ENCODE assay signal across 8 cellular contexts in the genomic region with DNA sequence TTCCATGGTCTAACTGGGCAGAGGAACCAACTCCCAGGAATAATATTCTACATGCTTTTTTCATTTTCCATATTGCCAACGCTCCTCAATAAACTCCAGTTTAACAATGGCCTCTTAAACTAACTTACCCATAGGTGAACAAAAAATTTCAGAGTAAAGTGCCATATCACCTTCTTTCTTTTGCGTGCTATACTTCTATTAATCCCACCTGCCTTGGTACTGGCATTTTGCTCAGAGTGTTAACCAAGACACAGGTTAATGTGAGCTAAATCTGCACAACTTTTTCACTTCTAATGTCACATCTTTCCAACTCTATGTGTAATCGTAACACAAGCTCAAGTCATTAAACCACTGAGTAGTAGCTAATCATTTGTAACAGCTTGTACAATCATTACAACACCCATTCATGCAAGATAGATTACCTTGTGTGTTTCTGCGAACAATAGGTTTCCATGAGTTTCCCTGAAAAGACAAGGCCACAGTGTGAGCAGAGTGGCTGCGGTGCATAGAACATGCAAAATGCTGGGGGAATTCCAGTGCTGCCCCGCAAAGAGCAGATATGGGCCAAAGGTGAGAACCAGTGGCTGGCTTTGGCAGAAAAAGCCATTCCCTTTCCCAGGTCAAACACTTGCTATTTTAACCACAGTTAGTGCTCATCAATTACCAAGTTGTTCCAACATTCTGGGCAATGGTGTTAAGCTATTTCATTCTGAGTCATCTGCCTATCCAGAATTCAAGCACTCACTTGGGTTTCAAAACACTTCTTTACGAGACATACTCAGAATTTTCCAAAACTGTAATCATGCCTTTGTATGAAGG. TPM values are rescaled to one million over a fixed set of nuclear protein-coding genes. Genes with fewer than 3 reads are reported as not detected.
DNase-seq lines count a peak whose midpoint lies in the region; ATAC-seq and TF ChIP-seq lines count a peak whose summit lies in the region.

No MANE protein-coding gene starts in this region.

- H3F3A ChIP-seq in smooth muscle cell (ENCODE audit: low read depth) = no peaks in the 10 kb centered on the region

- no peak overlapping the region for H3K4me2 ChIP-seq in smooth muscle cell

- peak in 7 of 34 experiments; percentile 0 to 26 (median 5) for DNase-seq in T-cell
- no peak for DNase-seq in mucosa of descending colon
- DNase-seq in SKM-1 treated with dmso at 0.1 percent for 144 hours (lab: John Stamatoyannopoulos, UW; ENCODE audit: unreplicated experiment) = no peak
- DNase-seq in smooth muscle cell (lab: John Stamatoyannopoulos, UW; ENCODE audit: unreplicated experiment) = no peak
- DNase-seq in mesothelial cell of epicardium (ENCODE audit: low spot score in 2 of 2, unreplicated experiment in 2 of 2) = no peak
- DNase-seq in KBM-7 = no peak

- no peak overlapping the region for H3K27ac ChIP-seq in smooth muscle cell (ENCODE audit: low read depth)

- H3K36me3 Mint-ChIP-seq in T-cell (peaks cover 12% of the 10 kb centered on the region), mesothelial cell of epicardium (no peaks in the 10 kb centered on the region)

- H3K27me3 Mint-ChIP-seq in T-cell (no peaks in the 10 kb centered on the region), mesothelial cell of epicardium (ENCODE audit: low read depth) (peaks cover 1% of the 10 kb centered on the region)

- no peaks in the 10 kb centered on the region for H3K27me3 ChIP-seq in smooth muscle cell (ENCODE audit: low read depth)

- no peak overlapping the region for H3K9ac ChIP-seq in smooth muscle cell (ENCODE audit: low read depth)

- POLR2A ChIA-PET in T-cell (lab: Charles Lee) = no interaction called here

- H4K20me1 ChIP-seq in smooth muscle cell (ENCODE audit: low read depth) = no peaks in the 10 kb centered on the region

- H3K36me3 ChIP-seq in mucosa of descending colon (ENCODE audit: low read depth) (no peaks in the 10 kb centered on the region), smooth muscle cell (ENCODE audit: low read depth) (no peaks in the 10 kb centered on the region)

- H3K4me3 Mint-ChIP-seq in T-cell (no peak overlapping the region), mesothelial cell of epicardium (no peak overlapping the region)

- no peaks in the 10 kb centered on the region for H3K4me1 ChIP-seq in mucosa of descending colon (ENCODE audit: low read depth)
- no peaks in the 10 kb centered on the region for H3K4me1 ChIP-seq in smooth muscle cell (ENCODE audit: low read depth)

- in situ Hi-C loops in KBM-7 (cut with MboI; ENCODE audit: low pct_unique_long_range_greater_than_20kb, low sequenced_read_pairs) = no loop called here

- H3K9me3 Mint-ChIP-seq in T-cell (no peaks in the 10 kb centered on the region), mesothelial cell of epicardium (no peaks in the 10 kb centered on the region)

- no peak overlapping the region for H2AFZ ChIP-seq in smooth muscle cell (ENCODE audit: low read depth)

- 81% methylated on average over 7 of the region's 7 CpGs for WGBS in smooth muscle cell (ENCODE audit: low lambda C conversion rate)

- H3K4me3 ChIP-seq in mucosa of descending colon (no peak overlapping the region), smooth muscle cell (no peak overlapping the region)

- H3K79me2 ChIP-seq in smooth muscle cell (ENCODE audit: low read depth) = no peaks in the 10 kb centered on the region

- CTCF ChIA-PET in T-cell (lab: Charles Lee) = interaction anchor here (0.6 to 1.4 kb wide), 3 partner anchors 14 to 1124 kb away, joined by 3 to 4 read pairs (median 3); no protein-coding TSS in a partner anchor

- H3K9me3 ChIP-seq in mucosa of descending colon (no peaks in the 10 kb centered on the region), smooth muscle cell (replicated peaks; ENCODE audit: low read depth) (no peaks in the 10 kb centered on the region)

- ATAC-seq in GM18511 (IDR thresholded peaks at IDR 0.05; ENCODE audit: unreplicated experiment) = peak; percentile 56
- ATAC-seq in HG02642 (IDR thresholded peaks at IDR 0.05; ENCODE audit: poor library complexity, unreplicated experiment) = peak; percentile 65
- peak in 3 of 4 experiments; percentile 19 to 57 (median 19) for ATAC-seq in T-cell (replicated peaks in 1 of 4)
- peak; percentile 25 for ATAC-seq in mucosa of descending colon

- H3K4me1 Mint-ChIP-seq in T-cell = peaks cover 34 to 55% (median 36%) of the 10 kb centered on the region in 3 donors
- no peaks in the 10 kb centered on the region for H3K4me1 Mint-ChIP-seq in mesothelial cell of epicardium

- intact Hi-C loops in mucosa of descending colon (cut with DNase I, micrococcal nuclease) = no loop called here

- TF ChIP-seq CTCF in mucosa of descending colon (IDR thresholded peaks at IDR 0.05) = no peak
- TF ChIP-seq CTCF in smooth muscle cell (IDR thresholded peaks at IDR 0.05; ENCODE audit: borderline replicate concordance, insufficient read depth, poor library complexity, severe bottlenecking) = no peak
- no peak for TF ChIP-seq CTCF in mesothelial cell of epicardium (IDR thresholded peaks at IDR 0.05; ENCODE audit: unreplicated experiment)

- H3K27ac Mint-ChIP-seq in T-cell = peak overlapping the region; percentile 8 to 71
- H3K27ac Mint-ChIP-seq in mesothelial cell of epicardium = no peak overlapping the region

RNA-seq across cellular contexts. Expression of gene TIMD4, which starts 42.8 kb away (rescaled TPM):
- total RNA-seq in T-cell (1 to 10 TPM; 2.6 to 7.7 (median 4.1) TPM), mucosa of descending colon (1 to 10 TPM in 1 of 3 donors, under 1 TPM in 2; 0.72 to 4.1 (median 0.73) TPM), smooth muscle cell (not detected in 2 replicates), mesothelial cell of epicardium (not detected in 3 replicates)
- not detected in 2 replicates for polyA plus RNA-seq in smooth muscle cell
